ENCODE assay signal across 8 cellular contexts in the genomic region with DNA sequence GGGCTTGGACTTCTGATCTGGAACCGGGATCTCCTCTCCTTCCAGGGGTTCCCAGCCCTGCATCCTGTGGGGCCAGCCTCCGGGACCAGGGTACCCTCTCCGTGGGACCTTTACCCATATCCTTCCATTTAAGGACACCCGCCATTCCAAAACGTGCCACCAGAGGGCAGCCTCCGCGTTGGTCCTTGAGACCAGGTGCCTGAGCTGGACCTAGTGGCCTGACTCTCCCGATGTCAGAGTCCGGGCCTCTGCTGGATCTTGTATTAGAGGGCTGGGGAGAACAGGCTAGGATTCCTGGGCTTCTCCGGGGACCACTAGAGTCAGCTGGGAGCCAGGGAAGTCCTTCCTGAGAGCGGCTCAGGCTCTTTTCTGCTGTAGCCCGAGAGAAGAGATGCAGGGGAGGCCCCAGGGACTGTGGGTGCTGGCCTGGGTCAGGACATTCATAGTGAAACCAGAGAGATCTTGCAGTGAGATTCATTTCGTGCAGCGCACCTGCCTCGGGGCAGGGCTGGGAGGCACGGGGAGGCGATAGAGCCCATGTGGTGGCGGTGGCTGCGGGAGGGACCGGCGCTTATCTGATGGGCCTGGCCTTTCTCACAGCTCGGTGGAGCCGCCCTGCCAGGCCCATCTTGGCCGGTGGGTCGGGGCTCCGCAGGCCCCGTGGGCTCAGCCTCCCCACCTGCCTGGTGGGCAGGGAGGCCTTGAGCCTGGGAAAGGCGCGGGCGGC. TPM values are rescaled to one million over a fixed set of nuclear protein-coding genes. Genes with fewer than 3 reads are reported as not detected.
DNase-seq lines count a peak whose midpoint lies in the region; ATAC-seq, FAIRE-seq and TF ChIP-seq lines count a peak whose summit lies in the region.

No MANE protein-coding gene starts in this region.

- intact Hi-C loops in pancreas (cut with DNase I) = loop anchor here in 1 of 3 donors (5.0 kb wide), 1 partner anchor 537 kb away; no protein-coding TSS in a partner anchor

- H3K4me3 ChIP-seq in DOHH2 (ENCODE audit: low read length) (no peak overlapping the region), pancreas (no peak overlapping the region)

- H3K4me1 ChIP-seq in DOHH2 (ENCODE audit: control insufficient read depth, low read length) (no peaks in the 10 kb centered on the region), foreskin keratinocyte (no peaks in the 10 kb centered on the region), pancreas (no peaks in the 10 kb centered on the region)

- H3K9me3 ChIP-seq in DOHH2 (ENCODE audit: control insufficient read depth, insufficient read depth, low read length) (no peaks in the 10 kb centered on the region), pancreas (no peaks in the 10 kb centered on the region)

- no peaks in the 10 kb centered on the region for H3K36me3 Mint-ChIP-seq in type B pancreatic cell

- ATAC-seq in GM21390 (IDR thresholded peaks at IDR 0.05; ENCODE audit: unreplicated experiment) (peak; percentile 92), foreskin keratinocyte (peak; percentile 49), pancreas (peak; percentile 74 to 94 (median 89))

- DNase-seq in HT1080 (ENCODE audit: low read depth) (peak; percentile 36), RPMI8226 (peak; percentile 70), foreskin keratinocyte (peak in 1 of 2 donors; percentile 28), pancreas (peak; percentile 50 to 98 (median 83)), type B pancreatic cell (ENCODE audit: extremely low spot score, unreplicated experiment) (peak; percentile 86)
- peak; percentile 66 to 77 for DNase-seq in activated T-helper 1 cell treated with anti-CD3 and anti-CD28 coated beads, Interleukin-2, amount 50 U/mL, for 16 hours (ENCODE audit: low read depth in 1 of 2, low spot score in 1 of 2)

- peaks cover 5% of the 10 kb centered on the region for H3K9me3 Mint-ChIP-seq in type B pancreatic cell

- H3K27ac Mint-ChIP-seq in type B pancreatic cell = peak overlapping the region; percentile 11

- no peak for FAIRE-seq in pancreas (lab: Jason Lieb, UNC)

- H3K9me2 ChIP-seq in DOHH2 (replicated peaks; ENCODE audit: control insufficient read depth, low read length) = no peaks in the 10 kb centered on the region

- peaks cover 10% of the 10 kb centered on the region for H3K27me3 Mint-ChIP-seq in type B pancreatic cell

- H3F3A ChIP-seq in DOHH2 (ENCODE audit: control insufficient read depth, insufficient read depth) = no peaks in the 10 kb centered on the region

- no peak overlapping the region for H3K4me3 Mint-ChIP-seq in type B pancreatic cell

- H4K20me1 ChIP-seq in DOHH2 (ENCODE audit: control insufficient read depth, insufficient read depth, low read depth, low read length) = no peaks in the 10 kb centered on the region

- H3K27ac ChIP-seq in DOHH2 (ENCODE audit: low read depth, low read length) = no peak overlapping the region
- no peak overlapping the region for H3K27ac ChIP-seq in foreskin keratinocyte
- no peak overlapping the region for H3K27ac ChIP-seq in pancreas

- H3K4me2 ChIP-seq in DOHH2 (ENCODE audit: low read length) = no peak overlapping the region

- H3K4me1 Mint-ChIP-seq in type B pancreatic cell (ENCODE audit: unreplicated experiment) = no peaks in the 10 kb centered on the region

- H3K36me3 ChIP-seq in DOHH2 (ENCODE audit: control insufficient read depth, low read length) (no peaks in the 10 kb centered on the region), pancreas (no peaks in the 10 kb centered on the region)

- TF ChIP-seq CTCF in DOHH2 (IDR thresholded peaks at IDR 0.05; ENCODE audit: low read depth, low read length, poor library complexity, severe bottlenecking) = peak; percentile 90
- TF ChIP-seq CTCF in foreskin keratinocyte (conservative IDR thresholded peaks at IDR 0.05) = peak; percentile 88
- peak; percentile 77 to 92 (median 86) for TF ChIP-seq CTCF in pancreas (IDR thresholded peaks at IDR 0.05)
- TF ChIP-seq CTCF in type B pancreatic cell (conservative IDR thresholded peaks at IDR 0.05) = peak; percentile 93

- H3K79me2 ChIP-seq in DOHH2 (ENCODE audit: control insufficient read depth, low read length) = no peaks in the 10 kb centered on the region

- no peaks in the 10 kb centered on the region for H3K27me3 ChIP-seq in DOHH2 (ENCODE audit: control insufficient read depth, low read length)
- H3K27me3 ChIP-seq in foreskin keratinocyte = peaks cover 21% of the 10 kb centered on the region
- no peaks in the 10 kb centered on the region for H3K27me3 ChIP-seq in pancreas

- 52 to 61% methylated on average over 29 to 30 of the region's 30 CpGs for WGBS in pancreas, 2 donors

RNA-seq across cellular contexts. Expression of a gene that starts 9.8 kb away (rescaled TPM):
- not detected in 2 replicates for total RNA-seq in HT1080 (2014; rRNA removed; shearing (Covaris generic))
- polyA plus RNA-seq in HT1080 (2015; cell fraction: cytosol; rRNA removed) = 0.14 TPM in 1 of 2 replicates, not detected in the other
- not detected in 2 replicates for polyA plus RNA-seq in HT1080 (2015; cell fraction: nucleus; rRNA removed)
- total RNA-seq in foreskin keratinocyte (not detected in 2 replicates), pancreas (under 1 TPM in 1 of 6 donors, not detected in 5; 0.38 TPM), type B pancreatic cell (ENCODE audit: low replicate concordance) (0.68 TPM in 1 of 2 replicates, not detected in the other)
- polyA plus RNA-seq in foreskin keratinocyte (not detected in 2 replicates), pancreas (1 to 10 TPM in 1 of 2 donors, under 1 TPM in 1; 0.28 to 1.3 TPM)

RNA-seq across cellular contexts. Expression of a gene that starts 41.3 kb away (rescaled TPM):
- 20.1 and 25.4 TPM in 2 replicates for total RNA-seq in HT1080 (2014; rRNA removed; shearing (Covaris generic))
- polyA plus RNA-seq in HT1080 (2015; cell fraction: cytosol; rRNA removed) = 3.7 and 5.1 TPM in 2 replicates
- 1.5 and 2.4 TPM in 2 replicates for polyA plus RNA-seq in HT1080 (2015; cell fraction: nucleus; rRNA removed)
- total RNA-seq in foreskin keratinocyte = 11.4 and 12.9 TPM in 2 replicates
- polyA plus RNA-seq in foreskin keratinocyte = 14.2 and 15.0 TPM in 2 replicates
- total RNA-seq in pancreas = 10 to 100 TPM in 5 of 6 donors, 1 to 10 TPM in 1; 7.2 to 21.0 (median 13.2) TPM
- polyA plus RNA-seq in pancreas = 10 to 100 TPM in 1 of 2 donors, 1 to 10 TPM in 1; 9.2 to 18.9 TPM
- total RNA-seq in type B pancreatic cell (ENCODE audit: low replicate concordance) = 24.2 and 49.6 TPM in 2 replicates
